Comparison of ENCODE assay signal across 9 cellular contexts in the genomic region with DNA sequence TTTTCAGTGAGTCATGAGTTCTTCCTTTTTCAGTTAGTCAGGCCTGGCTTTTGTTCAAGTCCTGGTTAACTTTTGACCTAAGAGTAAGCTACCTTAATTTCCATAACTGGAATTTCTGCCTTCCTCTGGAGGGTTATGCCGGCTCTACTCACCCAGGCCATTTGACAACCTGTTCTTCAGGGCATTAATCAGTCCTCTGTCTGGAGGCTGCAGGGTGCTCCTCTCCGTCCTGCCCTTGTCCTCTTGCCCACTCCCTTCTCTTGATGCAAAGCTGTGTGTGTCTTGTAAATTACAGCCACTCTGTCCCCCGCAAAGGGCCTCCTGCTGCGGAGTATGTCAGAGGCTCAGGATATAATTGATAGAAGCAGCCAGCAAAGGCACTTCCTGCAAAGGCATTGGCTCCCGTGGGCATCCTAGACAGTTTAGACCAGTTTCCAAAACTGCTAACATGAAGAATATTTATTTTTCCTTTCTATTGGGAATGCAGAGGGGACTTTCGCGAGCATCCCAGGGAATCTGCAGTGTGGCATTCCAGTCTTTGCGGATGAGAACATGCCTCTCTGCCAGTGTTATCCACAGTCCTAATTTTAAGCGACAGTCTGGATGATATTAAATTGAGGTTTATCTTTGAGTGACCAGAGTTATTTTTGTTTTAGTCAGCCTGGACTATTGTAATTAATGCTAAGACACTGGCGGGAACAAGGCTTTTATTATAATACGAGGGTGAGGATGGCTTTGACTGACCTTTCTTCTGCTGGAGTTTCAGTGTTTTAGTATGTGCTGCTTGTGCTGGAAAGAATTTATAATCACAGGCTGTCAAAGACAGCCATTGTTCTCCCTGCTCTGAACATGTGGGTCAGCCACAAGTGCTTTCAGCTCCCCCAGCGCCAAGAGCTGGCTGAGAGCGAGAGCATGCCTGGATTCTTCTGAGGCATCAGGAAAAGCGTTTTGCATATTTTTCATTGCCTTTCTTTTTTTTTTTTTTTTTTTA.
A peak's percentile ranks its signal among the peaks of the same experiment; 100 is the strongest.
DNase-seq lines count a peak whose midpoint lies in the region; ATAC-seq and TF ChIP-seq lines count a peak whose summit lies in the region.
"Had no signal": no experiment of that assay in that cellular context is flagged by ENCODE, and none has a peak within 500 bp of the region (broad histone marks: within the 10 kb centered on the region; RNA-seq: fewer than 3 reads in every experiment).

No MANE protein-coding gene starts in this region.

- H3F3A ChIP-seq in MM.1S (ENCODE audit: insufficient read depth, low read length), result no peaks in the 10 kb centered on the region

- H3K4me3 ChIP-seq in choroid plexus epithelial cell (ENCODE audit: low read depth, low read length), result no peak overlapping the region
- H3K4me3 ChIP-seq in left lung, result no peak overlapping the region
- H3K4me3 ChIP-seq in thyroid gland (replicated peaks in 1 of 3), result no peak overlapping the region
- no peak overlapping the region for H3K4me3 ChIP-seq in MM.1S (ENCODE audit: low read length)

- H3K36me3 ChIP-seq in left lung (peaks cover 0 to 5% of the 10 kb centered on the region in 2 donors), thyroid gland (no peaks in the 10 kb centered on the region), MM.1S (replicated peaks; ENCODE audit: insufficient read depth, low read length) (no peaks in the 10 kb centered on the region)

- intact Hi-C loops in left lung (cut with DNase I) (no loop called here), thyroid gland (cut with DNase I) (no loop called here)

- no peak overlapping the region for H2AFZ ChIP-seq in MM.1S (ENCODE audit: low read length)

- no peaks in the 10 kb centered on the region for H3K79me2 ChIP-seq in MM.1S (ENCODE audit: low read length)

- H3K27ac ChIP-seq in left lung (peak overlapping the region; percentile 5 to 29), thyroid gland (peak overlapping the region; percentile 53 to 79 (median 63)), MM.1S (ENCODE audit: low read length) (no peak overlapping the region)
- H3K27ac ChIP-seq: HL-60 had no signal

- no peak overlapping the region for H3K9ac ChIP-seq in MM.1S (ENCODE audit: low read length)

- H3K4me1 ChIP-seq in left lung, result peaks cover 5 to 18% of the 10 kb centered on the region in 2 donors
- peaks cover 27 to 29% of the 10 kb centered on the region in 2 donors for H3K4me1 ChIP-seq in thyroid gland
- H3K4me1 ChIP-seq in MM.1S (ENCODE audit: low read length), result no peaks in the 10 kb centered on the region

- peak in 1 of 2 donors; percentile 26 for TF ChIP-seq POLR2A in thyroid gland (IDR thresholded peaks at IDR 0.05)

- no peak overlapping the region for H3K4me2 ChIP-seq in MM.1S (ENCODE audit: low read depth, low read length)

- H3K9me2 ChIP-seq in MM.1S (replicated peaks; ENCODE audit: insufficient read depth, low read length), result no peaks in the 10 kb centered on the region

- H3K9me3 ChIP-seq in left lung (no peaks in the 10 kb centered on the region), thyroid gland (no peaks in the 10 kb centered on the region), MM.1S (replicated peaks; ENCODE audit: insufficient read depth, low read length) (no peaks in the 10 kb centered on the region)

- peak; percentile 89 for ATAC-seq in left lung

- no peaks in the 10 kb centered on the region for H4K20me1 ChIP-seq in MM.1S (ENCODE audit: insufficient read depth, low read length)

- H3K27me3 ChIP-seq in left lung (no peaks in the 10 kb centered on the region), thyroid gland (no peaks in the 10 kb centered on the region), MM.1S (replicated peaks; ENCODE audit: insufficient read depth, low read length) (no peaks in the 10 kb centered on the region)

- WGBS in thyroid gland, 2 donors, result 26 to 30% methylated on average over 13 to 14 of the region's 14 CpGs

- DNase-seq in NCI-H1048 (lab: John Stamatoyannopoulos, UW) (peak; percentile 90), choroid plexus epithelial cell (ENCODE audit: low read depth) (peak; percentile 42), left lung (peak in 1 of 2 donors; percentile 45), thyroid gland (peak; percentile 89 to 92), GOT3 (lab: John Stamatoyannopoulos, UW) (no peak), NCI-H2107 treated with DMSO at 0.1 percent for 48 hours (lab: John Stamatoyannopoulos, UW; ENCODE audit: unreplicated experiment) (no peak), cortex of kidney (lab: John Stamatoyannopoulos, UW) (no peak), MM.1S (no peak)

- TF ChIP-seq CTCF in choroid plexus epithelial cell (conservative IDR thresholded peaks at IDR 0.05; ENCODE audit: low read depth, low read length) (no peak), left lung (IDR thresholded peaks at IDR 0.05) (no peak), thyroid gland (IDR thresholded peaks at IDR 0.05) (peak in 1 of 6 experiments; percentile 5), MM.1S (IDR thresholded peaks at IDR 0.05; ENCODE audit: low read length) (no peak)

Comparison
In these comparisons a context has a peak if more than half of its experiments do, and no peak if none do; other contexts are left out.
1. DNase-seq: peak in NCI-H1048 (single experiment), choroid plexus epithelial cell (single experiment) and thyroid gland (2 of 2); none in GOT3 (single experiment), NCI-H2107 treated with DMSO at 0.1 percent for 48 hours (single experiment), cortex of kidney (single experiment) and MM.1S (single experiment).